Comparison of ENCODE assay signal across 1 cellular context in the genomic region with DNA sequence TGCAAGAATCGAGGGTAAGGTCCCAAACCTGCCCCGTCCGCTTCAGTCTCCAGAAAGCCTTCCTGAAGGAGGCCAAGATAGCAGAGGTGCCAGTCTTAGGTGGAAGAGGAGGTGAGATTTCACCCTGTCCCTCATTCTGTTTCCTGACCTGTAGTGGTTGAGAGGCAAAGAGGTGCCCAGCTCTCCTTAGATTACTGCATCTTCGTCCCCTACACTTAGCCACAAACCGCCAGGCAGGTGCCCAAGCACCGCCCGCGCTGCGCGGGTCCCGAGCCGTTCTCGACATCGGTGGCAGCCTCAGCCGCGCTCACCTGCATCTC.
TF ChIP-seq lines count a peak whose summit lies in the region.

No MANE protein-coding gene starts in this region.

TF ChIP-seq in HCT116, 20 proteins besides CTCF, POLR2A, EP300 and RAD21 (continued from another document):
- TF ChIP-seq, protein P1, sequence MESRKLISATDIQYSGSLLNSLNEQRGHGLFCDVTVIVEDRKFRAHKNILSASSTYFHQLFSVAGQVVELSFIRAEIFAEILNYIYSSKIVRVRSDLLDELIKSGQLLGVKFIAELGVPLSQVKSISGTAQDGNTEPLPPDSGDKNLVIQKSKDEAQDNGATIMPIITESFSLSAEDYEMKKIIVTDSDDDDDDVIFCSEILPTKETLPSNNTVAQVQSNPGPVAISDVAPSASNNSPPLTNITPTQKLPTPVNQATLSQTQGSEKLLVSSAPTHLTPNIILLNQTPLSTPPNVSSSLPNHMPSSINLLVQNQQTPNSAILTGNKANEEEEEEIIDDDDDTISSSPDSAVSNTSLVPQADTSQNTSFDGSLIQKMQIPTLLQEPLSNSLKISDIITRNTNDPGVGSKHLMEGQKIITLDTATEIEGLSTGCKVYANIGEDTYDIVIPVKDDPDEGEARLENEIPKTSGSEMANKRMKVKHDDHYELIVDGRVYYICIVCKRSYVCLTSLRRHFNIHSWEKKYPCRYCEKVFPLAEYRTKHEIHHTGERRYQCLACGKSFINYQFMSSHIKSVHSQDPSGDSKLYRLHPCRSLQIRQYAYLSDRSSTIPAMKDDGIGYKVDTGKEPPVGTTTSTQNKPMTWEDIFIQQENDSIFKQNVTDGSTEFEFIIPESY (IDR thresholded peaks at IDR 0.05; ENCODE audit: extremely low read depth, insufficient replicate concordance, low read length), result no peak
- TF ChIP-seq CBX3 (IDR thresholded peaks at IDR 0.05; ENCODE audit: low read depth) (no peak), SP1 (IDR thresholded peaks at IDR 0.05; ENCODE audit: low read depth) (no peak), ELF1 (IDR thresholded peaks at IDR 0.05; ENCODE audit: borderline replicate concordance, low read depth) (no peak), EZH2phosphoT487 (IDR thresholded peaks at IDR 0.05; ENCODE audit: borderline replicate concordance) (no peak)
